ENCODE assay signal across 10 cellular contexts in the genomic region with DNA sequence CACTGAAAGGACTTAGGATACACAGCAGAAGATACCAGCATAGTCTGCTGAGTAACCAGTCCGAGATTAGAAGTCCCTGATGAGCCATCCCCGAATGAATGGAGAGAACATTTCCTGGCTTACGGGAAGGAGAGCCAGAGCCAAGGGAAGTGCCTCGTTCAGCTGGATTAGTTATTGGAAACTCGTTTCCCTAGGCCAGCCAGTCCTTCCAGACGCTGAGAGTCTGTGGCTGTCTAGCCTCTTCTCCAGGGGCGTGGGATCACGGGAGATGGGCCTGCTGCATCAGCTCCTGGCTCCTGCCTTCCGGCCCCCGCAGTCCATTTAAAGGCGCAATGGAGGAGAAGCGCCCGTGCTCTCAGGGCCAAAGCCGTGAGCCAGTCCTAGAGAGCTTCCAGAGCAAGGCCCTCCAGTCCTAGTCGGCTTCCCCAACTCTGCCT.
DNase-seq lines count a peak whose midpoint lies in the region; ATAC-seq and TF ChIP-seq lines count a peak whose summit lies in the region.
"Had no signal": no experiment of that assay in that cellular context is flagged by ENCODE, and none has a peak within 500 bp of the region (broad histone marks: within the 10 kb centered on the region; RNA-seq: fewer than 3 reads in every experiment).

No MANE protein-coding gene starts in this region.

- peak overlapping the region; percentile 11 to 36 for H3K9ac ChIP-seq in stomach smooth muscle (ENCODE audit: low read length in 2 of 2)

- WGBS in esophagus squamous epithelium, 2 donors = 38 to 48% methylated on average over 13 of the region's 15 CpGs

- POLR2A ChIA-PET in activated CD8-positive, alpha-beta T cell treated with anti-CD3 and anti-CD28 coated beads for 36 hours (lab: Charles Lee) = no interaction called here

- intact Hi-C loops in esophagus squamous epithelium (cut with DNase I) = no loop called here
- intact Hi-C loops in activated CD8-positive, alpha-beta T cell treated with anti-CD3 and anti-CD28 coated beads for 36 hours (cut with micrococcal nuclease) = no loop called here

- H3K4me1 ChIP-seq in esophagus squamous epithelium (peaks cover 10 to 49% (median 22%) of the 10 kb centered on the region in 3 donors), stomach smooth muscle (ENCODE audit: control insufficient read depth, insufficient read depth, low read length) (peaks cover 27% of the 10 kb centered on the region)

- H3K27me3 ChIP-seq in esophagus squamous epithelium = no peaks in the 10 kb centered on the region
- no peaks in the 10 kb centered on the region for H3K27me3 ChIP-seq in stomach smooth muscle (ENCODE audit: control insufficient read depth in 1 of 2, insufficient read depth in 2 of 2, low read length in 2 of 2)

- H3K27me3 Mint-ChIP-seq in activated CD8-positive, alpha-beta T cell treated with anti-CD3 and anti-CD28 coated beads for 36 hours = no peaks in the 10 kb centered on the region

- peak; percentile 2 for DNase-seq in M059J (ENCODE audit: low read depth)
- no peak for DNase-seq in esophagus squamous epithelium (lab: John Stamatoyannopoulos, UW)
- DNase-seq in lung microvascular endothelial cell (ENCODE audit: low read depth in 2 of 2) = peak; percentile 22 to 27
- DNase-seq in activated CD8-positive, alpha-beta T cell treated with anti-CD3 and anti-CD28 coated beads for 36 hours = no peak
- DNase-seq: activated CD8-positive, alpha-beta T cell treated with anti-CD3 and anti-CD28 coated beads, Interleukin-2, amount 10 ng/mL, durations not matched to agents 7 days and 5 days; DMS 273 treated with DMSO at 0.1 percent for 48 hours had no signal

- no peaks in the 10 kb centered on the region for H3K4me1 Mint-ChIP-seq in activated CD8-positive, alpha-beta T cell treated with anti-CD3 and anti-CD28 coated beads for 36 hours (ENCODE audit: low read depth)

- H3K27ac ChIP-seq in esophagus squamous epithelium (peak overlapping the region; percentile 32 to 82 (median 60)), stomach smooth muscle (ENCODE audit: low read length) (peak overlapping the region; percentile 73)

- no peak overlapping the region for H3K27ac Mint-ChIP-seq in activated CD8-positive, alpha-beta T cell treated with anti-CD3 and anti-CD28 coated beads for 36 hours
- H3K27ac Mint-ChIP-seq: activated CD8-positive, alpha-beta T cell treated with anti-CD3 and anti-CD28 coated beads, Interleukin-2, amount 10 ng/mL, durations not matched to agents 7 days and 5 days had no signal

- H3K4me3 ChIP-seq in esophagus squamous epithelium (peak overlapping the region in 1 of 4 donors; percentile 3), stomach smooth muscle (ENCODE audit: low read length in 2 of 2) (peak overlapping the region; percentile 1 to 52)

- no peak overlapping the region for H3K4me3 Mint-ChIP-seq in activated CD8-positive, alpha-beta T cell treated with anti-CD3 and anti-CD28 coated beads for 36 hours
- H3K4me3 Mint-ChIP-seq: activated CD8-positive, alpha-beta T cell treated with anti-CD3 and anti-CD28 coated beads, Interleukin-2, amount 10 ng/mL, durations not matched to agents 7 days and 5 days had no signal

- H3K9me3 Mint-ChIP-seq in activated CD8-positive, alpha-beta T cell treated with anti-CD3 and anti-CD28 coated beads for 36 hours = peaks cover 3% of the 10 kb centered on the region

- CTCF ChIA-PET in activated CD8-positive, alpha-beta T cell treated with anti-CD3 and anti-CD28 coated beads for 36 hours (lab: Charles Lee) = no interaction called here

- TF ChIP-seq CTCF in esophagus squamous epithelium (IDR thresholded peaks at IDR 0.05) = no peak
- no peak for TF ChIP-seq CTCF in activated CD8-positive, alpha-beta T cell treated with anti-CD3 and anti-CD28 coated beads for 36 hours (IDR thresholded peaks at IDR 0.05)

- no peaks in the 10 kb centered on the region for H3K36me3 Mint-ChIP-seq in activated CD8-positive, alpha-beta T cell treated with anti-CD3 and anti-CD28 coated beads for 36 hours (ENCODE audit: low read depth)

- H3K9me3 ChIP-seq in esophagus squamous epithelium (peaks cover 0 to 6% (median 0%) of the 10 kb centered on the region in 3 donors), stomach smooth muscle (ENCODE audit: control insufficient read depth in 2 of 2, low read length in 2 of 2) (peaks cover 4 to 5% of the 10 kb centered on the region in 2 donors)

- TF ChIP-seq POLR2A in esophagus squamous epithelium (IDR thresholded peaks at IDR 0.05) = no peak

- H3K36me3 ChIP-seq in esophagus squamous epithelium (no peaks in the 10 kb centered on the region), stomach smooth muscle (ENCODE audit: control insufficient read depth in 2 of 2, insufficient read depth in 2 of 2, low read length in 2 of 2) (no peaks in the 10 kb centered on the region)

- ATAC-seq in activated CD8-positive, alpha-beta T cell treated with anti-CD3 and anti-CD28 coated beads for 36 hours = no peak
- ATAC-seq in HG02623 (IDR thresholded peaks at IDR 0.05; ENCODE audit: unreplicated experiment) = no peak
- no peak for ATAC-seq in GM21390 (IDR thresholded peaks at IDR 0.05; ENCODE audit: unreplicated experiment)
- no peak for ATAC-seq in HG02938 (IDR thresholded peaks at IDR 0.05; ENCODE audit: unreplicated experiment)
- ATAC-seq: activated CD8-positive, alpha-beta T cell treated with anti-CD3 and anti-CD28 coated beads, Interleukin-2, amount 10 ng/mL, durations not matched to agents 7 days and 5 days had no signal

Comparison
In these comparisons a context has a peak if more than half of its experiments do, and no peak if none do; other contexts are left out.
1. DNase-seq: peak in M059J (single experiment) and lung microvascular endothelial cell (2 of 2); none in esophagus squamous epithelium (single experiment) and activated CD8-positive, alpha-beta T cell treated with anti-CD3 and anti-CD28 coated beads for 36 hours (single experiment).